Comparison of ENCODE assay signal across 2 cellular contexts in the genomic region with DNA sequence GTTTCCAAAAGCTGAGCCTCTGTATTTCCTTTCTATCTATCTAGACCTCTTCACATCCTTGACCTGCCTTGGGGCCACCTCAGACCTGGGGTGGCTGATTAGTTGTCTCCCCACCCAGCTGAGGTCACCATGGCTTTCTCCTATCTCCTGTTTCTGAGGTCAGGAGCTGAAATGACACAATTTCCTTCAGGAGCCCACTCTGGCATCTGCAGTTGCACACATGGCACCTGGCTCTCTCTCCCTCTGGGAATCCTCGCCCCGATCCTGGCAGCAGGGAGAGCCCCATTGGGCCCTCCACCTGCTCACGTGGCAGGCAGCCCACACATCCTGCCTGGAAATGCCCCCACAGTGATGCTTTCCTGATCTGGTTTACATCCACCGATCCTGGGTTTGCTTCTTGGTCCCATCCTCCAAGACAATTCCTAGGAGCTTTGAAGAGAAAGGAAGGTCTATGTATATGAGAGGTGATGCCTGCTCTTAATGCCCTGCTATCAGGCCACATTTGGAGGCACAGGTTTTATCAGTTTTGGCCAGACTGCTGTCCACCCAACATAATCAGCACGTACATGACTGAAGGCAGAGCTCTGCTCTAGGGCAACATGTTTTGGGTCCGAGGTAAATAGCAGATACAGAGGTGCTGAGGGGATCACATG.
TF ChIP-seq lines count a peak whose summit lies in the region.

No MANE protein-coding gene starts in this region.

TF ChIP-seq in WTC11, 78 proteins besides CTCF, POLR2A, EP300 and RAD21 (continued from another document):
- TF ChIP-seq FOXK1 (CRISPR knock-in tag; IDR thresholded peaks at IDR 0.05) (no peak), ZNF121 (CRISPR knock-in tag; IDR thresholded peaks at IDR 0.05) (no peak), TCF7 (CRISPR knock-in tag; IDR thresholded peaks at IDR 0.05; ENCODE audit: low read depth) (no peak), TEAD4 (CRISPR knock-in tag; IDR thresholded peaks at IDR 0.05) (no peak), ZNF423 (CRISPR knock-in tag; IDR thresholded peaks at IDR 0.05) (no peak), ZNF317 (CRISPR knock-in tag; IDR thresholded peaks at IDR 0.05; ENCODE audit: borderline replicate concordance, low read depth) (no peak), JUN (CRISPR knock-in tag; IDR thresholded peaks at IDR 0.05) (no peak), ELF4 (CRISPR knock-in tag; IDR thresholded peaks at IDR 0.05; ENCODE audit: low read depth) (no peak), FOXP1 (CRISPR knock-in tag; IDR thresholded peaks at IDR 0.05; ENCODE audit: borderline replicate concordance) (no peak)
- TF ChIP-seq, protein P1, sequence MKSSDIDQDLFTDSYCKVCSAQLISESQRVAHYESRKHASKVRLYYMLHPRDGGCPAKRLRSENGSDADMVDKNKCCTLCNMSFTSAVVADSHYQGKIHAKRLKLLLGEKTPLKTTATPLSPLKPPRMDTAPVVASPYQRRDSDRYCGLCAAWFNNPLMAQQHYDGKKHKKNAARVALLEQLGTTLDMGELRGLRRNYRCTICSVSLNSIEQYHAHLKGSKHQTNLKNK (CRISPR knock-in tag; IDR thresholded peaks at IDR 0.05), result no peak
- TF ChIP-seq, protein P2, sequence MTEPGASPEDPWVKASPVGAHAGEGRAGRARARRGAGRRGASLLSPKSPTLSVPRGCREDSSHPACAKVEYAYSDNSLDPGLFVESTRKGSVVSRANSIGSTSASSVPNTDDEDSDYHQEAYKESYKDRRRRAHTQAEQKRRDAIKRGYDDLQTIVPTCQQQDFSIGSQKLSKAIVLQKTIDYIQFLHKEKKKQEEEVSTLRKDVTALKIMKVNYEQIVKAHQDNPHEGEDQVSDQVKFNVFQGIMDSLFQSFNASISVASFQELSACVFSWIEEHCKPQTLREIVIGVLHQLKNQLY (CRISPR knock-in tag; IDR thresholded peaks at IDR 0.05), result no peak
- TF ChIP-seq, protein P3, sequence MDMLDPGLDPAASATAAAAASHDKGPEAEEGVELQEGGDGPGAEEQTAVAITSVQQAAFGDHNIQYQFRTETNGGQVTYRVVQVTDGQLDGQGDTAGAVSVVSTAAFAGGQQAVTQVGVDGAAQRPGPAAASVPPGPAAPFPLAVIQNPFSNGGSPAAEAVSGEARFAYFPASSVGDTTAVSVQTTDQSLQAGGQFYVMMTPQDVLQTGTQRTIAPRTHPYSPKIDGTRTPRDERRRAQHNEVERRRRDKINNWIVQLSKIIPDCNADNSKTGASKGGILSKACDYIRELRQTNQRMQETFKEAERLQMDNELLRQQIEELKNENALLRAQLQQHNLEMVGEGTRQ (CRISPR knock-in tag; IDR thresholded peaks at IDR 0.05), result no peak
- TF ChIP-seq, protein P4, sequence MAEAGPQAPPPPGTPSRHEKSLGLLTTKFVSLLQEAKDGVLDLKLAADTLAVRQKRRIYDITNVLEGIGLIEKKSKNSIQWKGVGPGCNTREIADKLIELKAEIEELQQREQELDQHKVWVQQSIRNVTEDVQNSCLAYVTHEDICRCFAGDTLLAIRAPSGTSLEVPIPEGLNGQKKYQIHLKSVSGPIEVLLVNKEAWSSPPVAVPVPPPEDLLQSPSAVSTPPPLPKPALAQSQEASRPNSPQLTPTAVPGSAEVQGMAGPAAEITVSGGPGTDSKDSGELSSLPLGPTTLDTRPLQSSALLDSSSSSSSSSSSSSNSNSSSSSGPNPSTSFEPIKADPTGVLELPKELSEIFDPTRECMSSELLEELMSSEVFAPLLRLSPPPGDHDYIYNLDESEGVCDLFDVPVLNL (CRISPR knock-in tag; IDR thresholded peaks at IDR 0.05; ENCODE audit: borderline replicate concordance, low read depth), result no peak
- TF ChIP-seq, protein P5, sequence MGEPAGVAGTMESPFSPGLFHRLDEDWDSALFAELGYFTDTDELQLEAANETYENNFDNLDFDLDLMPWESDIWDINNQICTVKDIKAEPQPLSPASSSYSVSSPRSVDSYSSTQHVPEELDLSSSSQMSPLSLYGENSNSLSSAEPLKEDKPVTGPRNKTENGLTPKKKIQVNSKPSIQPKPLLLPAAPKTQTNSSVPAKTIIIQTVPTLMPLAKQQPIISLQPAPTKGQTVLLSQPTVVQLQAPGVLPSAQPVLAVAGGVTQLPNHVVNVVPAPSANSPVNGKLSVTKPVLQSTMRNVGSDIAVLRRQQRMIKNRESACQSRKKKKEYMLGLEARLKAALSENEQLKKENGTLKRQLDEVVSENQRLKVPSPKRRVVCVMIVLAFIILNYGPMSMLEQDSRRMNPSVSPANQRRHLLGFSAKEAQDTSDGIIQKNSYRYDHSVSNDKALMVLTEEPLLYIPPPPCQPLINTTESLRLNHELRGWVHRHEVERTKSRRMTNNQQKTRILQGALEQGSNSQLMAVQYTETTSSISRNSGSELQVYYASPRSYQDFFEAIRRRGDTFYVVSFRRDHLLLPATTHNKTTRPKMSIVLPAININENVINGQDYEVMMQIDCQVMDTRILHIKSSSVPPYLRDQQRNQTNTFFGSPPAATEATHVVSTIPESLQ (CRISPR knock-in tag; IDR thresholded peaks at IDR 0.05), result no peak
- TF ChIP-seq, protein P6, sequence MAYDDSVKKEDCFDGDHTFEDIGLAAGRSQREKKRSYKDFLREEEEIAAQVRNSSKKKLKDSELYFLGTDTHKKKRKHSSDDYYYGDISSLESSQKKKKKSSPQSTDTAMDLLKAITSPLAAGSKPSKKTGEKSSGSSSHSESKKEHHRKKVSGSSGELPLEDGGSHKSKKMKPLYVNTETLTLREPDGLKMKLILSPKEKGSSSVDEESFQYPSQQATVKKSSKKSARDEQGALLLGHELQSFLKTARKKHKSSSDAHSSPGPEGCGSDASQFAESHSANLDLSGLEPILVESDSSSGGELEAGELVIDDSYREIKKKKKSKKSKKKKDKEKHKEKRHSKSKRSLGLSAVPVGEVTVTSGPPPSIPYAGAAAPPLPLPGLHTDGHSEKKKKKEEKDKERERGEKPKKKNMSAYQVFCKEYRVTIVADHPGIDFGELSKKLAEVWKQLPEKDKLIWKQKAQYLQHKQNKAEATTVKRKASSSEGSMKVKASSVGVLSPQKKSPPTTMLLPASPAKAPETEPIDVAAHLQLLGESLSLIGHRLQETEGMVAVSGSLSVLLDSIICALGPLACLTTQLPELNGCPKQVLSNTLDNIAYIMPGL (CRISPR knock-in tag; IDR thresholded peaks at IDR 0.05), result no peak
- TF ChIP-seq, protein P7, sequence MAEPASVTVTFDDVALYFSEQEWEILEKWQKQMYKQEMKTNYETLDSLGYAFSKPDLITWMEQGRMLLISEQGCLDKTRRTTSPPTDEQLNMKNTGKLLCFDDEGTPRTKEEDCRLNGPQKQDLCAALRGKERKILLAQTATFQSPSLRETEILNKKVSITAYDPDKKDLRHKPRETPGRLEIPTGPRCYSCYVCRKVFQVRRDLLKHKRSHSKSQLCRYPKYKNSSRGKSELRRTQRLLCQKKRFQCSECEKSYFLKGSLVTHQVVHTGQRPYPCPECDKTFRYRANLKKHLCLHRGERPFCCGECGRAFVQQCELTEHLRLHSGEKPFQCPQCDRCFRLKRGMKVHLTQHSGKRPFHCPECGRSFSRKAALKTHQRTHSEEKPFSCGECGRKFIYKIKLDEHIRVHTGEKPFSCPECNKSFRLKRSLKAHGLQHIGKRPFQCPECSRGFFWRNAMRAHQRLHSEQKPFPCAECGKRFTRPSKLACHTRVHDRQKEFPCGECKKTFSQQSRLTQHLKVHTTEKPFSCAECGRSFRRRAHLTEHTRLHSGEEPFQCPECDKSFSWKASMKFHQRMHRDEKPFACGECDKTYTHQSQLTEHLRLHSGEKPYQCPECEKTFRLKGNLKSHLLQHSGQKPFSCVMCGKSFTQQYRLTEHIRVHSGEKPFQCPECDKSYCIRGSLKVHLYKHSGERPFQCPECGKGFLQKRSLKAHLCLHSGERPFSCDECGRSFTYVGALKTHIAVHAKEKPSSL (CRISPR knock-in tag; conservative IDR thresholded peaks at IDR 0.05), result no peak

TF ChIP-seq in SK-N-SH treated with all-trans-retinoic acid at 6 μM for 48 hours, 23 proteins besides CTCF, POLR2A, EP300 and RAD21:
- TF ChIP-seq, protein P8, sequence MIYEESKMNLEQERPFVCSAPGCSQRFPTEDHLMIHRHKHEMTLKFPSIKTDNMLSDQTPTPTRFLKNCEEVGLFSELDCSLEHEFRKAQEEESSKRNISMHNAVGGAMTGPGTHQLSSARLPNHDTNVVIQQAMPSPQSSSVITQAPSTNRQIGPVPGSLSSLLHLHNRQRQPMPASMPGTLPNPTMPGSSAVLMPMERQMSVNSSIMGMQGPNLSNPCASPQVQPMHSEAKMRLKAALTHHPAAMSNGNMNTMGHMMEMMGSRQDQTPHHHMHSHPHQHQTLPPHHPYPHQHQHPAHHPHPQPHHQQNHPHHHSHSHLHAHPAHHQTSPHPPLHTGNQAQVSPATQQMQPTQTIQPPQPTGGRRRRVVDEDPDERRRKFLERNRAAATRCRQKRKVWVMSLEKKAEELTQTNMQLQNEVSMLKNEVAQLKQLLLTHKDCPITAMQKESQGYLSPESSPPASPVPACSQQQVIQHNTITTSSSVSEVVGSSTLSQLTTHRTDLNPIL (CRISPR knock-in tag; IDR thresholded peaks at IDR 0.05; ENCODE audit: low read depth), result no peak
- no peak for TF ChIP-seq ZNF8 (CRISPR knock-in tag; IDR thresholded peaks at IDR 0.05)
- no peak for TF ChIP-seq ARNTL (CRISPR knock-in tag; IDR thresholded peaks at IDR 0.05; ENCODE audit: borderline replicate concordance, low read depth)
- TF ChIP-seq, protein P9, sequence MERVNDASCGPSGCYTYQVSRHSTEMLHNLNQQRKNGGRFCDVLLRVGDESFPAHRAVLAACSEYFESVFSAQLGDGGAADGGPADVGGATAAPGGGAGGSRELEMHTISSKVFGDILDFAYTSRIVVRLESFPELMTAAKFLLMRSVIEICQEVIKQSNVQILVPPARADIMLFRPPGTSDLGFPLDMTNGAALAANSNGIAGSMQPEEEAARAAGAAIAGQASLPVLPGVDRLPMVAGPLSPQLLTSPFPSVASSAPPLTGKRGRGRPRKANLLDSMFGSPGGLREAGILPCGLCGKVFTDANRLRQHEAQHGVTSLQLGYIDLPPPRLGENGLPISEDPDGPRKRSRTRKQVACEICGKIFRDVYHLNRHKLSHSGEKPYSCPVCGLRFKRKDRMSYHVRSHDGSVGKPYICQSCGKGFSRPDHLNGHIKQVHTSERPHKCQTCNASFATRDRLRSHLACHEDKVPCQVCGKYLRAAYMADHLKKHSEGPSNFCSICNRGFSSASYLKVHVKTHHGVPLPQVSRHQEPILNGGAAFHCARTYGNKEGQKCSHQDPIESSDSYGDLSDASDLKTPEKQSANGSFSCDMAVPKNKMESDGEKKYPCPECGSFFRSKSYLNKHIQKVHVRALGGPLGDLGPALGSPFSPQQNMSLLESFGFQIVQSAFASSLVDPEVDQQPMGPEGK (CRISPR knock-in tag; IDR thresholded peaks at IDR 0.05; ENCODE audit: borderline replicate concordance), result no peak
- TF ChIP-seq RARB (CRISPR knock-in tag; IDR thresholded peaks at IDR 0.05), result no peak
- TF ChIP-seq BACH2 (CRISPR knock-in tag; IDR thresholded peaks at IDR 0.05; ENCODE audit: borderline replicate concordance), result no peak
- TF ChIP-seq CSDC2 (CRISPR knock-in tag; IDR thresholded peaks at IDR 0.05), result no peak
- no peak for TF ChIP-seq ZC3H10 (CRISPR knock-in tag; IDR thresholded peaks at IDR 0.05)
- TF ChIP-seq ISL1 (CRISPR knock-in tag; IDR thresholded peaks at IDR 0.05), result no peak
